Comparison of ENCODE assay signal across 1 cellular context in genomic region chr4:154927126-154927525, GRCh38.
TF ChIP-seq lines count a peak whose summit lies in the region.

No MANE protein-coding gene starts in this region.

TF ChIP-seq in GM23338, 12 proteins besides CTCF, POLR2A, EP300 and RAD21:
- TF ChIP-seq ZNF462 (CRISPR knock-in tag; IDR thresholded peaks at IDR 0.05) (no peak), ZNF114 (CRISPR knock-in tag; IDR thresholded peaks at IDR 0.05) (no peak), ETS1 (IDR thresholded peaks at IDR 0.05) (no peak), POLR2AphosphoS5 (IDR thresholded peaks at IDR 0.05; ENCODE audit: low read depth) (no peak), NANOG (IDR thresholded peaks at IDR 0.05; ENCODE audit: borderline replicate concordance) (no peak), CREB1 (CRISPR knock-in tag; IDR thresholded peaks at IDR 0.05; ENCODE audit: low read depth) (no peak)
